19 cellular contexts compared by ENCODE assay signal in the genomic region with DNA sequence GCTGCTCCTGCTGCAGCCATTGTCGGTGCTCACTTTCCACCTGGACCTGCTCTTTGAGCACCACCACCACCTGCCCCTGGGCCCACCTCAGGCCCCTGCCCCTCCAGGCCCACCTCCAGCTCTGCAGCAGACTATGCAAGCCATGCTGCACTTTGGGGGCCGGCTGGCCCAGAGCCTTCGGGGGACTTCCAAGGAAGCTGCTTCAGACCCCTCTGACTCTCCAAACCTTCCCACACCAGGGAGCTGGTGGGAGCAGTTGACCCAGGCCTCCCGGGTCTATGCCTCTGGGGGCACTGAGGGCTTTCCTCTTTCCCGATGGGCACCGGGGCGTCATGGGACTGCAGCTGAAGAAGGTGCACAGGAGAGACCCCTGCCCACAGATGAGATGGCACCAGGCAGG. TPM values are rescaled to one million over a fixed set of nuclear protein-coding genes. Genes with fewer than 3 reads are reported as not detected.
DNase-seq lines count a peak whose midpoint lies in the region; ATAC-seq and TF ChIP-seq lines count a peak whose summit lies in the region.
"Had no signal": no experiment of that assay in that cellular context is flagged by ENCODE, and none has a peak within 500 bp of the region (broad histone marks: within the 10 kb centered on the region; RNA-seq: fewer than 3 reads in every experiment).

No MANE protein-coding gene starts in this region.

- H3K9me3 Mint-ChIP-seq in endothelial cell (ENCODE audit: unreplicated experiment), result no peaks in the 10 kb centered on the region
- H3K9me3 Mint-ChIP-seq: immature natural killer cell had no signal

- TF ChIP-seq POLR2A in GM18505 (IDR thresholded peaks at IDR 0.05; ENCODE audit: borderline replicate concordance, extremely low read depth, insufficient read depth, insufficient read length), result no peak

- H3K27ac Mint-ChIP-seq in endothelial cell (ENCODE audit: unreplicated experiment), result no peak overlapping the region

- no peak overlapping the region for H3K4me3 ChIP-seq in GM06990 (replicated peaks; ENCODE audit: low read depth, low read length)
- H3K4me3 ChIP-seq: heart left ventricle, pancreas, upper lobe of left lung had no signal

- DNase-seq in GM06990 (ENCODE audit: extremely low read depth, insufficient read length), result peak; percentile 15
- no peak for DNase-seq in endothelial cell (ENCODE audit: low spot score)
- no peak for DNase-seq in DMS53 treated with DMSO at 0.1 percent for 48 hours (lab: John Stamatoyannopoulos, UW; ENCODE audit: unreplicated experiment)
- DNase-seq in activated CD8-positive, alpha-beta memory T cell treated with anti-CD3 and anti-CD28 coated beads, Interleukin-2, amount 50 U/mL, for 48 hours, result no peak
- DNase-seq: activated CD4-positive, alpha-beta T cell treated with anti-CD3 and anti-CD28 coated beads for 48 hours; activated naive CD4-positive, alpha-beta T cell treated with anti-CD3 and anti-CD28 coated beads, Interleukin-2, amount 50 U/mL, for 16 hours; COR-L47; heart left ventricle; immature natural killer cell; NCI-H1092; NCI-H2081; NCI-H510A; stimulated activated CD4-positive, alpha-beta T cell treated with anti-CD3 and anti-CD28 coated beads, Interleukin-2, amount 100 ng/mL, for 24 hours; stomach; SW 1271 had no signal

- H3K36me3 ChIP-seq in GM06990 (ENCODE audit: control insufficient read depth, insufficient read depth, low read length), result peaks cover 9% of the 10 kb centered on the region

- H3K27me3 ChIP-seq in GM06990 (replicated peaks; ENCODE audit: control insufficient read depth, insufficient read depth, low read length), result no peaks in the 10 kb centered on the region
- H3K27me3 ChIP-seq: heart left ventricle, pancreas, stomach, upper lobe of left lung had no signal

- H3K27ac ChIP-seq in 22Rv1, result peak overlapping the region; percentile 99
- H3K27ac ChIP-seq: pancreas had no signal

- H3K4me3 Mint-ChIP-seq in endothelial cell (ENCODE audit: unreplicated experiment), result peak overlapping the region; percentile 87

- no peak for ATAC-seq in GM18505 (IDR thresholded peaks at IDR 0.05; ENCODE audit: unreplicated experiment)
- ATAC-seq: heart left ventricle, pancreas had no signal

- H3K4me1 Mint-ChIP-seq in endothelial cell (ENCODE audit: unreplicated experiment), result peaks cover 16% of the 10 kb centered on the region

- peaks cover 10% of the 10 kb centered on the region for H3K27me3 Mint-ChIP-seq in endothelial cell (ENCODE audit: unreplicated experiment)

- peaks cover 22% of the 10 kb centered on the region for H3K36me3 Mint-ChIP-seq in endothelial cell (ENCODE audit: low read depth, unreplicated experiment)

- TF ChIP-seq CTCF in 22Rv1 (IDR thresholded peaks at IDR 0.05), result no peak
- no peak for TF ChIP-seq CTCF in GM06990 (IDR thresholded peaks at IDR 0.05; ENCODE audit: insufficient read depth, low read length, poor library complexity, severe bottlenecking)
- TF ChIP-seq CTCF in endothelial cell (IDR thresholded peaks at IDR 0.05; ENCODE audit: unreplicated experiment), result no peak

RNA-seq across cellular contexts. Expression of gene RUSC1, which starts 6.0 kb away (rescaled TPM):
- total RNA-seq in endothelial cell (ENCODE audit: unreplicated experiment), result 67.1 TPM

RNA-seq across cellular contexts. Expression of gene FDPS, which starts 18.0 kb away (rescaled TPM):
- 540 TPM for total RNA-seq in endothelial cell (ENCODE audit: unreplicated experiment)

RNA-seq across cellular contexts. Expression of gene PKLR, which starts 25.4 kb away (rescaled TPM):
- not detected for total RNA-seq in endothelial cell (ENCODE audit: unreplicated experiment)

RNA-seq across cellular contexts. Expression of gene HCN3, which starts 49.4 kb away (rescaled TPM):
- total RNA-seq in endothelial cell (ENCODE audit: unreplicated experiment), result 7.3 TPM

RNA-seq across cellular contexts. Expression of gene CLK2, which starts 53.4 kb away (rescaled TPM):
- total RNA-seq in endothelial cell (ENCODE audit: unreplicated experiment), result 62.8 TPM
